In the genomic region with DNA sequence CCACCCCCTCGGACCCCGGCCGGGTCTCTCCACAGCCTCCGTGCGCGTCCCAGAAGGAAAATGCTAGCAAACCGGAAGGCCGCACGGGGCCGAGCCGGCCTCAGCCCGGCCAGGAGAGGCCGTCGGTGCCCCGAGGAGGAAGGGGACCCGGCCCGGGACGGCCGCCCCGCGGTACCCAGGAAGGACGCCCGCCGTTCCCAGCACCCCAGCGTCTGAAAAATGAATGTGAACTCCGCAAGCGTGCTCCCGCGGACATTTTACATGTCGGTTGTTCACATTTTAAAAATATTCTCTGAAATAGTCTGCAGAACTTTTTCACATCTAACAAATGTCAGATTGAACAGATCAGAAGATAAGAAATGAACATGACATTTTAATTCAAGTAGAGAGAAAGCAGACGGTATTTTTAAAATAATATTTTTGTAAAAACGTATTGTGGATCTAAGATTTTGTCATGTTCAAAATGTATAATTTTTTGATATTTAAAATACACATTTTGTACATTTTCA, we compare ENCODE assay signal across 21 cellular contexts.
DNase-seq lines count a peak whose midpoint lies in the region; ATAC-seq and TF ChIP-seq lines count a peak whose summit lies in the region.
"Had no signal": no experiment of that assay in that cellular context is flagged by ENCODE, and none has a peak within 500 bp of the region (broad histone marks: within the 10 kb centered on the region; RNA-seq: fewer than 3 reads in every experiment).

No MANE protein-coding gene starts in this region.

- peaks cover 4% of the 10 kb centered on the region for H3K9me3 Mint-ChIP-seq in neural progenitor cell
- H3K9me3 Mint-ChIP-seq: activated CD4-positive, alpha-beta memory T cell treated with anti-CD3 and anti-CD28 coated beads for 36 hours; activated naive CD4-positive, alpha-beta T cell treated with anti-CD3 and anti-CD28 coated beads for 36 hours; activated T-cell treated with anti-CD3 and anti-CD28 coated beads, Interleukin-2, amount 50 U/mL, for 24 hours; stimulated activated effector memory CD8-positive, alpha-beta T cell treated with anti-CD3 and anti-CD28 coated beads, Interleukin-12 subunit alpha, Interleukin-12 subunit beta, amount 100 ng/mL, for 72 hours had no signal

- peaks cover 35% of the 10 kb centered on the region for H3K27me3 Mint-ChIP-seq in neural progenitor cell (ENCODE audit: insufficient read depth, low read depth)

- H3K4me3 ChIP-seq in BE2C (ENCODE audit: low read depth, low read length) (peak overlapping the region; percentile 44; the same call in 1 of the 2 replicates), PC-3 (ENCODE audit: low read length) (peak overlapping the region; percentile 57), iPS DF 6.9 (ENCODE audit: low read length) (peak overlapping the region; percentile 25; the same call in 1 of the 2 replicates), neural progenitor cell (peak overlapping the region; percentile 36), foreskin fibroblast (ENCODE audit: low read depth in 1 of 2, low read length in 2 of 2) (no peak overlapping the region)

- intact Hi-C loops in PC-3 (cut with micrococcal nuclease): no loop called here

- no peaks in the 10 kb centered on the region for H3K4me1 ChIP-seq in BE2C
- peaks cover 18% of the 10 kb centered on the region for H3K4me1 ChIP-seq in PC-3 (ENCODE audit: insufficient read depth, low read length)
- no peaks in the 10 kb centered on the region; the same call in 1 of the 2 replicates for H3K4me1 ChIP-seq in iPS DF 6.9 (ENCODE audit: control insufficient read depth, insufficient read depth, low read length)
- H3K4me1 ChIP-seq in neural progenitor cell: peaks cover 29% of the 10 kb centered on the region
- H3K4me1 ChIP-seq: gastrocnemius medialis had no signal

- WGBS in iPS DF 6.9 (ENCODE audit: insufficient coverage, insufficient read length): 87% methylated on average over 2 of the region's 32 CpGs

- no peaks in the 10 kb centered on the region for H4K20me1 ChIP-seq in PC-3 (ENCODE audit: low read length)
- H4K20me1 ChIP-seq in neural progenitor cell (ENCODE audit: low read depth): peaks cover 44% of the 10 kb centered on the region

- H2AFZ ChIP-seq in PC-3 (ENCODE audit: low read length): peak overlapping the region; percentile 65
- H2AFZ ChIP-seq in neural progenitor cell (replicated peaks): no peak overlapping the region

- H3K36me3 Mint-ChIP-seq in neural progenitor cell: no peaks in the 10 kb centered on the region
- H3K36me3 Mint-ChIP-seq: activated CD4-positive, alpha-beta memory T cell treated with anti-CD3 and anti-CD28 coated beads for 36 hours; CD4-positive, alpha-beta memory T cell; stimulated activated effector memory CD8-positive, alpha-beta T cell treated with anti-CD3 and anti-CD28 coated beads, Interleukin-12 subunit alpha, Interleukin-12 subunit beta, amount 100 ng/mL, for 72 hours had no signal

- no TSS peak for BruUV-seq in PC-3 (replicated peaks; lab: Mats Ljungman, UMichigan)

- H3K27me3 ChIP-seq in BE2C: peaks cover 17% of the 10 kb centered on the region
- H3K27me3 ChIP-seq in PC-3 (ENCODE audit: low read length): no peaks in the 10 kb centered on the region
- H3K27me3 ChIP-seq in iPS DF 6.9 (ENCODE audit: control insufficient read depth, insufficient read depth, low read length): peaks cover 34% of the 10 kb centered on the region
- H3K27me3 ChIP-seq in neural progenitor cell: peaks cover 98% of the 10 kb centered on the region

- H3F3A ChIP-seq in PC-3 (ENCODE audit: low read length, unreplicated experiment) (no peaks in the 10 kb centered on the region), neural progenitor cell (ENCODE audit: low read depth) (peaks cover 39% of the 10 kb centered on the region)

- no peak for ATAC-seq in PC-3
- no peak for ATAC-seq in GM21423 (IDR thresholded peaks at IDR 0.05; ENCODE audit: unreplicated experiment)
- ATAC-seq: gastrocnemius medialis; stimulated activated effector memory CD8-positive, alpha-beta T cell treated with anti-CD3 and anti-CD28 coated beads, Interleukin-12 subunit alpha, Interleukin-12 subunit beta, amount 100 ng/mL, for 72 hours had no signal

- CTCF ChIA-PET in PC-3 (lab: Charles Lee): no interaction called here

- POLR2A ChIA-PET in PC-3 (lab: Charles Lee; ENCODE audit: unreplicated experiment): no interaction called here

- no peak overlapping the region for H3K27ac Mint-ChIP-seq in neural progenitor cell
- H3K27ac Mint-ChIP-seq: activated CD4-positive, alpha-beta memory T cell treated with anti-CD3 and anti-CD28 coated beads for 36 hours; activated naive CD4-positive, alpha-beta T cell treated with anti-CD3 and anti-CD28 coated beads for 36 hours; activated T-cell treated with anti-CD3 and anti-CD28 coated beads, Interleukin-2, amount 50 U/mL, for 24 hours; CD4-positive, alpha-beta memory T cell; nephron; stimulated activated effector memory CD8-positive, alpha-beta T cell treated with anti-CD3 and anti-CD28 coated beads, Interleukin-12 subunit alpha, Interleukin-12 subunit beta, amount 100 ng/mL, for 72 hours had no signal

- DNase-seq in BE2C (no peak), PC-3 (no peak), iPS DF 6.9 (ENCODE audit: low read depth, low spot score) (no peak), neural progenitor cell (ENCODE audit: low spot score) (peak; percentile 63), foreskin fibroblast (no peak), NCI-H2171 (lab: John Stamatoyannopoulos, UW) (no peak), GM10266 (ENCODE audit: extremely low spot score) (no peak)
- DNase-seq: activated CD4-positive, alpha-beta memory T cell treated with anti-CD3 and anti-CD28 coated beads for 36 hours; activated naive CD4-positive, alpha-beta T cell treated with anti-CD3 and anti-CD28 coated beads for 36 hours; CD4-positive, alpha-beta memory T cell; DMS79; gastrocnemius medialis; IMR-90; NCI-H226; stimulated activated CD4-positive, alpha-beta T cell treated with anti-CD3 and anti-CD28 coated beads, Interleukin-15, amount 100 ng/mL, for 24 hours had no signal

- H3K79me2 ChIP-seq in PC-3 (ENCODE audit: low read length): no peaks in the 10 kb centered on the region
- no peaks in the 10 kb centered on the region for H3K79me2 ChIP-seq in neural progenitor cell (ENCODE audit: low read depth)

- H3K27ac ChIP-seq in PC-3 (ENCODE audit: low read length): peak overlapping the region; percentile 20; the same call in 1 of the 2 replicates
- no peak overlapping the region for H3K27ac ChIP-seq in iPS DF 6.9 (ENCODE audit: low read length)
- H3K27ac ChIP-seq in neural progenitor cell: no peak overlapping the region
- H3K27ac ChIP-seq: gastrocnemius medialis, RWPE1, upper lobe of left lung had no signal

- H3K4me1 Mint-ChIP-seq in neural progenitor cell: peaks cover 26% of the 10 kb centered on the region
- H3K4me1 Mint-ChIP-seq: stimulated activated effector memory CD8-positive, alpha-beta T cell treated with anti-CD3 and anti-CD28 coated beads, Interleukin-12 subunit alpha, Interleukin-12 subunit beta, amount 100 ng/mL, for 72 hours had no signal

- peak overlapping the region; percentile 60 for H3K4me2 ChIP-seq in PC-3 (ENCODE audit: low read length)
- H3K4me2 ChIP-seq in neural progenitor cell: peak overlapping the region; percentile 70

- H3K9ac ChIP-seq in PC-3 (ENCODE audit: low read length) (peak overlapping the region; percentile 64), neural progenitor cell (no peak overlapping the region)

- H3K4me3 Mint-ChIP-seq in neural progenitor cell: no peak overlapping the region
- H3K4me3 Mint-ChIP-seq: activated CD4-positive, alpha-beta memory T cell treated with anti-CD3 and anti-CD28 coated beads for 36 hours; activated T-cell treated with anti-CD3 and anti-CD28 coated beads, Interleukin-2, amount 50 U/mL, for 24 hours; stimulated activated effector memory CD8-positive, alpha-beta T cell treated with anti-CD3 and anti-CD28 coated beads, Interleukin-12 subunit alpha, Interleukin-12 subunit beta, amount 100 ng/mL, for 72 hours had no signal

- TF ChIP-seq CTCF in BE2C (IDR thresholded peaks at IDR 0.05; ENCODE audit: low read depth, low read length) (no peak), PC-3 (conservative IDR thresholded peaks at IDR 0.05; ENCODE audit: low read depth, low read length) (no peak), neural progenitor cell (IDR thresholded peaks at IDR 0.05) (no peak), foreskin fibroblast (IDR thresholded peaks at IDR 0.05; ENCODE audit: low read depth, low read length) (no peak), GM10266 (IDR thresholded peaks at IDR 0.05; ENCODE audit: control insufficient read depth, insufficient read depth, low read depth, missing control alignments) (no peak)

- H3K9me2 ChIP-seq in PC-3 (replicated peaks; ENCODE audit: low read length): no peaks in the 10 kb centered on the region

- no peaks in the 10 kb centered on the region for H3K36me3 ChIP-seq in BE2C
- H3K36me3 ChIP-seq in PC-3 (ENCODE audit: low read depth, low read length): no peaks in the 10 kb centered on the region
- no peaks in the 10 kb centered on the region; the same call in 1 of the 2 replicates for H3K36me3 ChIP-seq in iPS DF 6.9 (ENCODE audit: control insufficient read depth, insufficient read depth, low read length)
- H3K36me3 ChIP-seq in neural progenitor cell: no peaks in the 10 kb centered on the region
- H3K36me3 ChIP-seq: gastrocnemius medialis, upper lobe of left lung had no signal

- H3K9me3 ChIP-seq in BE2C (no peaks in the 10 kb centered on the region), PC-3 (ENCODE audit: low read length) (no peaks in the 10 kb centered on the region), iPS DF 6.9 (ENCODE audit: control insufficient read depth, insufficient read depth, low read length) (no peaks in the 10 kb centered on the region), neural progenitor cell (ENCODE audit: low read depth) (no peaks in the 10 kb centered on the region)
- H3K9me3 ChIP-seq: gastrocnemius medialis, upper lobe of left lung had no signal

Comparison
In these comparisons a context has a peak if more than half of its experiments do, and no peak if none do; other contexts are left out.
1. H3K4me3 ChIP-seq: peak in BE2C (single experiment), PC-3 (single experiment), iPS DF 6.9 (single experiment) and neural progenitor cell (single experiment); none in foreskin fibroblast (0 of 2).